16 cellular contexts compared by ENCODE assay signal in genomic region chr4:53161475-53162423, GRCh38.
"Had no signal": no experiment of that assay in that cellular context is flagged by ENCODE, and none has a peak within 500 bp of the region (broad histone marks: within the 10 kb centered on the region; RNA-seq: fewer than 3 reads in every experiment).

No MANE protein-coding gene starts in this region.

- H3K4me3 ChIP-seq: coronary artery, esophagus muscularis mucosa, heart right ventricle, left lung, thyroid gland had no signal

- H3K27me3 ChIP-seq: esophagus muscularis mucosa, heart right ventricle, left lung, thyroid gland had no signal

- H3K4me1 ChIP-seq: esophagus muscularis mucosa, left lung had no signal

- DNase-seq: activated CD4-positive, alpha-beta T cell treated with anti-CD3 and anti-CD28 coated beads for 48 hours; activated CD8-positive, alpha-beta memory T cell treated with anti-CD3 and anti-CD28 coated beads, Interleukin-2, amount 50 U/mL, for 4 hours; activated CD8-positive, alpha-beta T cell treated with anti-CD3 and anti-CD28 coated beads, Interleukin-2, amount 10 ng/mL, durations not matched to agents 7 days and 5 days; activated effector memory CD4-positive, alpha-beta T cell treated with anti-CD3 and anti-CD28 coated beads, Interleukin-2, amount 50 U/mL, for 16 hours; activated T-cell treated with anti-CD3 and anti-CD28 coated beads, Interleukin-2, amount 50 U/mL, for 48 hours; amniotic stem cell; caudate nucleus; heart right ventricle; islet precursor cell; left lung; SW 1271; thyroid gland had no signal

- H3K27ac ChIP-seq: esophagus muscularis mucosa, left lung, thyroid gland had no signal

- ATAC-seq: activated CD8-positive, alpha-beta T cell treated with anti-CD3 and anti-CD28 coated beads, Interleukin-2, amount 10 ng/mL, durations not matched to agents 7 days and 5 days; left lung; stimulated activated effector memory CD8-positive, alpha-beta T cell treated with anti-CD3 and anti-CD28 coated beads, Interleukin-12 subunit alpha, Interleukin-12 subunit beta, amount 100 ng/mL, for 72 hours; WTC11 had no signal

- H3K9me3 ChIP-seq: esophagus muscularis mucosa, heart right ventricle, left lung, thyroid gland had no signal

- H3K36me3 ChIP-seq: esophagus muscularis mucosa, heart right ventricle, left lung, thyroid gland had no signal
